Comparison of ENCODE assay signal across 33 cellular contexts in the genomic region with DNA sequence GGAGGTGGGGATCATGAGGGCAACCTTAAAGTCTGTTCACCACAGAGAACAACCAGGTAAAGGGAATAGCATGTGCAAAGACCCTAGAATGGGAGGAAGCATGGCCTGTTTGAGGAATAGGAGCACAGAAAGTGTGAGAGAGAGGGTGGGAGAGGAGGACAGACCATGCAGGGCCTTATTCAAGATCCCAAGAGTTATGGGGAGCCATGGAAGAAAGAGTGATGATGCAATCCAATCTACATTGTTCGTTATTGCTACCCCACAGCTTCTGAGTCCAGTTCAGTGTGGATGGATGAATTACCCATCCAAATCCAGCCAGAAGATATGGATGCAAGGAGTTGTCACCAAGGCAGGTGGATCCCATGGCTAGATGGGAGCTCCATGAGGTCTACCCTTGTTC. TPM values are rescaled to one million over a fixed set of nuclear protein-coding genes. Genes with fewer than 3 reads are reported as not detected.
"Had no signal": no experiment of that assay in that cellular context is flagged by ENCODE, and none has a peak within 500 bp of the region (broad histone marks: within the 10 kb centered on the region; RNA-seq: fewer than 3 reads in every experiment).

No MANE protein-coding gene starts in this region.

- FAIRE-seq: bronchial epithelial cell had no signal

- H3K36me3 ChIP-seq: ascending aorta, cardiac muscle cell, WERI-Rb-1 had no signal

- DNase-seq: activated CD4-positive, alpha-beta memory T cell treated with anti-CD3 and anti-CD28 coated beads, Interleukin-2, amount 10 ng/mL, durations not matched to agents 7 days and 5 days; activated CD4-positive, alpha-beta T cell treated with anti-CD3 and anti-CD28 coated beads for 1 hour; activated CD4-positive, alpha-beta T cell treated with anti-CD3 and anti-CD28 coated beads for 36 hours; activated CD4-positive, alpha-beta T cell treated with anti-CD3 and anti-CD28 coated beads for 48 hours; activated CD4-positive, alpha-beta T cell treated with anti-CD3 and anti-CD28 coated beads, Interleukin-2, amount 10 ng/mL, durations not matched to agents 7 days and 5 days; activated CD4-positive, alpha-beta T cell treated with anti-CD3 and anti-CD28 coated beads, Interleukin-2, amount 50 U/mL, for 48 hours; activated CD4-positive, CD25-positive, alpha-beta regulatory T cell; activated CD8-positive, alpha-beta memory T cell treated with anti-CD3 and anti-CD28 coated beads for 24 hours; activated CD8-positive, alpha-beta memory T cell treated with anti-CD3 and anti-CD28 coated beads, Interleukin-2, amount 10 ng/mL, durations not matched to agents 7 days and 5 days; activated CD8-positive, alpha-beta memory T cell treated with anti-CD3 and anti-CD28 coated beads, Interleukin-2, amount 50 U/mL, for 48 hours; activated CD8-positive, alpha-beta T cell treated with anti-CD3 and anti-CD28 coated beads, Interleukin-2, amount 10 ng/mL, durations not matched to agents 7 days and 5 days; activated gamma-delta T cell; activated naive CD4-positive, alpha-beta T cell treated with anti-CD3 and anti-CD28 coated beads, Interleukin-2, amount 10 ng/mL, durations not matched to agents 7 days and 5 days; activated naive CD4-positive, alpha-beta T cell treated with Interleukin-2 at 50 U/mL for 16 hours; activated naive CD8-positive, alpha-beta T cell treated with anti-CD3 and anti-CD28 coated beads, Interleukin-2, amount 10 ng/mL, durations not matched to agents 7 days and 5 days; activated naive CD8-positive, alpha-beta T cell treated with anti-CD3 and anti-CD28 coated beads, Interleukin-2, amount 50 U/mL, for 24 hours; activated T-cell treated with anti-CD3 and anti-CD28 coated beads, Interleukin-2, amount 50 U/mL, for 24 hours; activated T-cell treated with anti-CD3 and anti-CD28 coated beads, Interleukin-2, amount 50 U/mL, for 48 hours; amygdala; anterior cingulate cortex; caudate nucleus; cerebellar nuclear complex; T-helper 1 cell; T-helper 2 cell; T-helper 9 cell; WERI-Rb-1 had no signal

- H3K27me3 ChIP-seq: ascending aorta, cardiac muscle cell had no signal

- ATAC-seq: activated CD4-positive, alpha-beta T cell treated with anti-CD3 and anti-CD28 coated beads for 36 hours; activated CD4-positive, CD25-positive, alpha-beta regulatory T cell treated with anti-CD3 and anti-CD28 coated beads, Interleukin-2, amount 50 U/mL, for 24 hours; activated CD8-positive, alpha-beta memory T cell treated with anti-CD3 and anti-CD28 coated beads, Interleukin-2, amount 10 ng/mL, durations not matched to agents 7 days and 5 days; activated CD8-positive, alpha-beta T cell treated with anti-CD3 and anti-CD28 coated beads, Interleukin-2, amount 10 ng/mL, durations not matched to agents 7 days and 5 days; activated naive CD8-positive, alpha-beta T cell treated with anti-CD3 and anti-CD28 coated beads, Interleukin-2, amount 50 U/mL, for 24 hours; WTC11 had no signal

- H3K27ac ChIP-seq: ascending aorta, cardiac muscle cell, WERI-Rb-1 had no signal

- H3K4me1 ChIP-seq: ascending aorta had no signal

- H3K4me3 ChIP-seq: ascending aorta, cardiac muscle cell had no signal

- H3K9me3 ChIP-seq: ascending aorta had no signal

RNA-seq across cellular contexts. Expression of a gene that starts 45.3 kb away (rescaled TPM):
- total RNA-seq: activated CD4-positive, alpha-beta T cell treated with anti-CD3 and anti-CD28 coated beads for 36 hours; activated CD4-positive, alpha-beta T cell treated with anti-CD3 and anti-CD28 coated beads, Interleukin-2, amount 10 ng/mL, durations not matched to agents 7 days and 5 days; activated CD8-positive, alpha-beta memory T cell treated with anti-CD3 and anti-CD28 coated beads, Interleukin-2, amount 10 ng/mL, durations not matched to agents 7 days and 5 days; activated CD8-positive, alpha-beta T cell treated with anti-CD3 and anti-CD28 coated beads, Interleukin-2, amount 10 ng/mL, durations not matched to agents 7 days and 5 days; activated naive CD8-positive, alpha-beta T cell treated with anti-CD3 and anti-CD28 coated beads, Interleukin-2, amount 10 ng/mL, durations not matched to agents 7 days and 5 days; activated T-helper 2 cell treated with anti-CD3 and anti-CD28 coated beads, Interferon-gamma antibody, Interleukin-2, Interleukin-4, amounts not matched to agents 10 μg/mL and 5 μg/mL and 100 μg/mL, durations not matched to agents 14 hours and 24 hours and 36 hours; ascending aorta; chondrocyte had no signal
